ENCODE assay signal across 26 cellular contexts in the genomic region with DNA sequence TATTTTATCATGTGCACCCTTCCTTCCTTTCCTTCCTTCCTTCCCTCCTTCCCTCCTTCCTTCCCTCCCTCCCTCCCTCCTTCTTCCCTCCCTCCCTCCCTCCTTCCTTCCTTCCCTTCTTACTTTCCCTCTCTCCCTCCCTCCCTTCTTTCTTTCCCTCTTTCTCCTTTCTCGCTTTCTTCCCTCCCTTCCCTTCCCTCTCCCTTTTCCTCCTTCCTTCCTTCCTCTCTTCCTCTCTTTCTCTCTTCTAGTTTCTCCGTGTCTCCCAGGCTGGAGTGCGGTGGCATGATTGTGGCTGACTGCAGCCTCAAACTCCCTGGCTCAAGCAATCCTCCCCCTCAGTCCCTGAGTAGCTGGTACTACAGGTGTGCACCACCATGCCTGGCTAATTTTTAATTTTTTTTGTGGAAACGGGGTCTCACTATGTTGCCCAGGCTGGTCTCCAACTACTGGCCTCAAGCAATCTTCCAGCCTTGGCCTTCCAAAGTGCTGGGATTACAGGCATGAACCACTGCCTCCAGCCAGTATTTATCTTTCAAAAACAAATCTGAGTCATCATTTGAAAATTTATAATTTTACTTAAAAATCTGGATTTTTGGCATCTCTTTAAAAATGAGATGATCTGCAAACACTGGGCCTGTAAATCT. TPM values are rescaled to one million over a fixed set of nuclear protein-coding genes. Genes with fewer than 3 reads are reported as not detected.
DNase-seq lines count a peak whose midpoint lies in the region; ATAC-seq and TF ChIP-seq lines count a peak whose summit lies in the region.
"Had no signal": no experiment of that assay in that cellular context is flagged by ENCODE, and none has a peak within 500 bp of the region (broad histone marks: within the 10 kb centered on the region; RNA-seq: fewer than 3 reads in every experiment).

No MANE protein-coding gene starts in this region.

- no peak overlapping the region for H3K4me3 Mint-ChIP-seq in T-helper 17 cell
- H3K4me3 Mint-ChIP-seq: activated CD4-positive, alpha-beta T cell treated with anti-CD3 and anti-CD28 coated beads for 36 hours; HFFc6; stimulated activated memory B cell treated with anti-CD40 and anti-IgM and Interleukin-4, amounts not matched to agents 10 μg/mL and 1 μg/mL and 100 μg/mL, for 72 hours had no signal

- no peaks in the 10 kb centered on the region for H3K27me3 Mint-ChIP-seq in T-helper 17 cell
- H3K27me3 Mint-ChIP-seq: activated CD4-positive, alpha-beta T cell treated with anti-CD3 and anti-CD28 coated beads for 36 hours; stimulated activated memory B cell treated with anti-CD40 and anti-IgM and Interleukin-4, amounts not matched to agents 10 μg/mL and 1 μg/mL and 100 μg/mL, for 72 hours had no signal

- H3K27ac ChIP-seq in transverse colon: peak overlapping the region in 3 of 4 donors; percentile 13 to 31 (median 23)
- peak overlapping the region in 1 of 3 donors; percentile 57 for H3K27ac ChIP-seq in thyroid gland
- H3K27ac ChIP-seq: C4-2B had no signal

- TF ChIP-seq CTCF in transverse colon (IDR thresholded peaks at IDR 0.05) (no peak), thyroid gland (IDR thresholded peaks at IDR 0.05) (no peak)

- DNase-seq in activated naive CD4-positive, alpha-beta T cell treated with anti-CD3 and anti-CD28 coated beads, Interleukin-2, amount 50 U/mL, for 72 hours (ENCODE audit: low spot score in 2 of 2): peak in 1 of 2 donors; percentile 14
- no peak for DNase-seq in activated naive CD4-positive, alpha-beta T cell (lab: John Stamatoyannopoulos, UW)
- DNase-seq in T-helper 17 cell (no peak), mesenteric fat pad (ENCODE audit: low spot score) (peak; percentile 22), transverse colon (no peak), thyroid gland (no peak)
- DNase-seq in stimulated activated naive CD4-positive, alpha-beta T cell (lab: John Stamatoyannopoulos, UW): no peak
- DNase-seq: activated CD4-positive, alpha-beta T cell treated with anti-CD3 and anti-CD28 coated beads for 36 hours; activated gamma-delta T cell treated with Interleukin-2 at 50 U/mL for 16 hours; effector memory CD4-positive, alpha-beta T cell; EL; HFFc6; NCI-H187 treated with DMSO at 0.1 percent for 48 hours; NCI-H226; NCI-H748 treated with DMSO at 0.1 percent for 48 hours; OCI-M1; SIG-M5; small intestine; stimulated activated CD4-positive, alpha-beta T cell treated with anti-CD3 and anti-CD28 coated beads, Interleukin-2, amount 100 ng/mL, for 24 hours had no signal

- peaks cover 6 to 8% of the 10 kb centered on the region in 2 donors for H3K9me3 Mint-ChIP-seq in activated naive CD4-positive, alpha-beta T cell treated with anti-CD3 and anti-CD28 coated beads, Interleukin-2, amount 50 U/mL, for 72 hours

- H3K27me3 ChIP-seq in transverse colon: no peaks in the 10 kb centered on the region
- no peaks in the 10 kb centered on the region for H3K27me3 ChIP-seq in thyroid gland
- H3K27me3 ChIP-seq: ascending aorta had no signal

- peaks cover 16% of the 10 kb centered on the region for H3K4me1 Mint-ChIP-seq in T-helper 17 cell

- no peaks in the 10 kb centered on the region for H3K36me3 ChIP-seq in transverse colon
- peaks cover 0 to 3% of the 10 kb centered on the region in 2 donors for H3K36me3 ChIP-seq in thyroid gland

- WGBS in transverse colon (ENCODE audit: low coverage in 1 of 2), 2 donors: 84% methylated on average over 4 of the region's 4 CpGs; no CpG with 5 or more reads in 1 of the 2 donors
- WGBS in thyroid gland, 2 donors: 88 to 89% methylated on average over 4 of the region's 4 CpGs

- intact Hi-C loops in transverse colon (cut with DNase I; ENCODE audit: low total_unique reads) (loop anchor here (10.0 kb wide), 1 partner anchor 136 kb away; no protein-coding TSS in a partner anchor), thyroid gland (cut with DNase I) (loop anchor here (5.0 kb wide), 1 partner anchor 39 kb away; a partner anchor contains a TSS)

- H3K9me3 ChIP-seq in T-helper 17 cell (ENCODE audit: control insufficient read depth, low read length, poor library complexity, severe bottlenecking): no peaks in the 10 kb centered on the region
- H3K9me3 ChIP-seq in transverse colon: peaks cover 0 to 3% of the 10 kb centered on the region in 2 donors
- no peaks in the 10 kb centered on the region for H3K9me3 ChIP-seq in thyroid gland
- H3K9me3 ChIP-seq: ascending aorta had no signal

- no peak overlapping the region for H3K4me3 ChIP-seq in transverse colon
- no peak overlapping the region for H3K4me3 ChIP-seq in thyroid gland (replicated peaks in 1 of 3)
- H3K4me3 ChIP-seq: ascending aorta had no signal

- H3K27ac Mint-ChIP-seq in activated naive CD4-positive, alpha-beta T cell treated with anti-CD3 and anti-CD28 coated beads, Interleukin-2, amount 50 U/mL, for 72 hours: peak overlapping the region; percentile 19 to 25
- peak overlapping the region; percentile 85 for H3K27ac Mint-ChIP-seq in T-helper 17 cell
- H3K27ac Mint-ChIP-seq: activated CD4-positive, alpha-beta T cell treated with anti-CD3 and anti-CD28 coated beads for 36 hours; HFFc6; stimulated activated memory B cell treated with anti-CD40 and anti-IgM and Interleukin-4, amounts not matched to agents 10 μg/mL and 1 μg/mL and 100 μg/mL, for 72 hours had no signal

- no peak for ATAC-seq in activated naive CD4-positive, alpha-beta T cell treated with anti-CD3 and anti-CD28 coated beads, Interleukin-2, amount 50 U/mL, for 72 hours
- ATAC-seq in T-helper 17 cell (no peak), HG02571 (IDR thresholded peaks at IDR 0.05; ENCODE audit: unreplicated experiment) (no peak)
- ATAC-seq: activated CD4-positive, alpha-beta T cell treated with anti-CD3 and anti-CD28 coated beads for 36 hours had no signal

- no peak for TF ChIP-seq POLR2A in transverse colon (IDR thresholded peaks at IDR 0.05)
- TF ChIP-seq POLR2A in thyroid gland (IDR thresholded peaks at IDR 0.05): no peak

- in situ Hi-C loops in transverse colon (cut with MboI; ENCODE audit: low pct_ligation_motif_present in 1 of 4, low pct_unique_long_range_greater_than_20kb in 1 of 4, low sequenced_read_pairs in 3 of 4): loop anchor here (10.0 to 25.0 kb wide), 3 partner anchors 156 to 189 kb away; a partner anchor contains a TSS

- no peaks in the 10 kb centered on the region for H3K4me1 ChIP-seq in transverse colon
- no peaks in the 10 kb centered on the region for H3K4me1 ChIP-seq in thyroid gland
- H3K4me1 ChIP-seq: ascending aorta had no signal

- peaks cover 10 to 17% of the 10 kb centered on the region in 2 donors for H3K36me3 Mint-ChIP-seq in activated naive CD4-positive, alpha-beta T cell treated with anti-CD3 and anti-CD28 coated beads, Interleukin-2, amount 50 U/mL, for 72 hours
- H3K36me3 Mint-ChIP-seq in T-helper 17 cell (ENCODE audit: low read depth): peaks cover 3% of the 10 kb centered on the region

- no peak for TF ChIP-seq EP300 in transverse colon (IDR thresholded peaks at IDR 0.05; ENCODE audit: low read depth)

RNA-seq across cellular contexts. Expression of a gene that starts 7.8 kb away (rescaled TPM):
- 10 to 100 TPM; 18.6 to 21.8 TPM for total RNA-seq in activated naive CD4-positive, alpha-beta T cell treated with anti-CD3 and anti-CD28 coated beads, Interleukin-2, amount 50 U/mL, for 72 hours
- total RNA-seq in T-helper 17 cell: 10 to 100 TPM; 21.4 to 27.2 TPM
- total RNA-seq in mesenteric fat pad: 68.8 TPM
- total RNA-seq in transverse colon: 100 to 1,000 TPM in 1 of 4 donors, 10 to 100 TPM in 3; 39.6 to 261 (median 65.0) TPM
- total RNA-seq in thyroid gland: 100 to 1,000 TPM in 1 of 4 donors, 10 to 100 TPM in 3; 39.2 to 153 (median 59.5) TPM

RNA-seq across cellular contexts. Expression of a gene that starts 8.9 kb away (rescaled TPM):
- total RNA-seq in activated naive CD4-positive, alpha-beta T cell treated with anti-CD3 and anti-CD28 coated beads, Interleukin-2, amount 50 U/mL, for 72 hours: 1 to 10 TPM; 3.9 to 5.6 TPM
- total RNA-seq in T-helper 17 cell (1 to 10 TPM; 3.4 to 7.2 TPM), mesenteric fat pad (789 TPM), transverse colon (100 to 1,000 TPM in 3 of 4 donors, 10 to 100 TPM in 1; 68.5 to 154 (median 125) TPM), thyroid gland (100 to 1,000 TPM; 132 to 545 (median 312) TPM)

RNA-seq across cellular contexts. Expression of a gene that starts 27.5 kb away (rescaled TPM):
- total RNA-seq in activated naive CD4-positive, alpha-beta T cell treated with anti-CD3 and anti-CD28 coated beads, Interleukin-2, amount 50 U/mL, for 72 hours: not detected
- total RNA-seq in T-helper 17 cell (not detected), mesenteric fat pad (1.1 TPM), transverse colon (1 to 10 TPM in 1 of 4 donors, under 1 TPM in 1, not detected in 2; 0.55 to 3.0 TPM), thyroid gland (1 to 10 TPM in 2 of 4 donors, not detected in 2; 2.8 to 4.5 TPM)
- total RNA-seq: activated CD4-positive, alpha-beta T cell treated with anti-CD3 and anti-CD28 coated beads for 36 hours; HFFc6; kidney epithelial cell; lung microvascular endothelial cell; pulmonary artery endothelial cell had no signal

RNA-seq across cellular contexts. Expression of a gene that starts 29.0 kb away (rescaled TPM):
- 10 to 100 TPM; 36.8 to 57.0 TPM for total RNA-seq in activated naive CD4-positive, alpha-beta T cell treated with anti-CD3 and anti-CD28 coated beads, Interleukin-2, amount 50 U/mL, for 72 hours
- 10 to 100 TPM; 45.8 to 62.6 TPM for total RNA-seq in T-helper 17 cell
- total RNA-seq in mesenteric fat pad: 15.4 TPM
- total RNA-seq in transverse colon: 10 to 100 TPM; 13.9 to 98.7 (median 24.4) TPM
- total RNA-seq in thyroid gland: 10 to 100 TPM; 18.0 to 53.4 (median 37.3) TPM

RNA-seq across cellular contexts. Expression of a gene that starts 40.7 kb away (rescaled TPM):
- total RNA-seq in activated naive CD4-positive, alpha-beta T cell treated with anti-CD3 and anti-CD28 coated beads, Interleukin-2, amount 50 U/mL, for 72 hours: 10 to 100 TPM in 1 of 2 donors, 1 to 10 TPM in 1; 4.8 to 21.9 TPM
- 1 to 10 TPM; 2.9 to 3.0 TPM for total RNA-seq in T-helper 17 cell
- 593 TPM for total RNA-seq in mesenteric fat pad
- 100 to 1,000 TPM; 103 to 191 (median 117) TPM for total RNA-seq in transverse colon
- total RNA-seq in thyroid gland: 100 to 1,000 TPM; 137 to 470 (median 255) TPM

Comparison
In these comparisons a context has a peak if more than half of its experiments do, and no peak if none do; other contexts are left out.
1. RNA of a gene that starts 8.9 kb away (total RNA-seq): 789 TPM in mesenteric fat pad (single experiment), 132 to 545 TPM in thyroid gland and 68.5 to 154 TPM in transverse colon; 3.4 to 7.2 TPM in T-helper 17 cell and 3.9 to 5.6 TPM in activated naive CD4-positive, alpha-beta T cell treated with anti-CD3 and anti-CD28 coated beads, Interleukin-2, amount 50 U/mL, for 72 hours; every median in the first group is over 4 times any median in the second.